Comparison of ENCODE assay signal across 13 cellular contexts in genomic region chr1:226003502-226004170, GRCh38. TPM values are rescaled to one million over a fixed set of nuclear protein-coding genes. Genes with fewer than 3 reads are reported as not detected.
A peak's percentile ranks its signal among the peaks of the same experiment; 100 is the strongest.
DNase-seq lines count a peak whose midpoint lies in the region; ATAC-seq and TF ChIP-seq lines count a peak whose summit lies in the region.
"Had no signal": no experiment of that assay in that cellular context is flagged by ENCODE, and none has a peak within 500 bp of the region (broad histone marks: within the 10 kb centered on the region; RNA-seq: fewer than 3 reads in every experiment).

No MANE protein-coding gene starts in this region.

- H3K27ac Mint-ChIP-seq in GM23338 = peak overlapping the region; percentile 45; the same call in 1 of the 2 replicates
- H3K27ac Mint-ChIP-seq in stimulated activated naive B cell treated with anti-CD40 and anti-IgM and Interleukin-4, amounts not matched to agents 10 μg/mL and 1 μg/mL and 100 μg/mL, for 72 hours = peak overlapping the region; percentile 91
- H3K27ac Mint-ChIP-seq: type B pancreatic cell had no signal

- H3K27me3 ChIP-seq in GM23338 (ENCODE audit: insufficient read depth) (no peaks in the 10 kb centered on the region), esophagus muscularis mucosa (no peaks in the 10 kb centered on the region)

- no peaks in the 10 kb centered on the region; the same call in 1 of the 2 replicates for H3K9me2 ChIP-seq in GM23338 (ENCODE audit: insufficient read depth)

- H3K4me2 ChIP-seq in GM23338 = no peak overlapping the region
- H3K4me2 ChIP-seq: KMS-11 had no signal

- no peak for TF ChIP-seq POLR2A in esophagus muscularis mucosa (IDR thresholded peaks at IDR 0.05; ENCODE audit: low read depth)

- no peak overlapping the region for H3K4me3 ChIP-seq in GM23338
- no peak overlapping the region for H3K4me3 ChIP-seq in esophagus muscularis mucosa
- no peak overlapping the region for H3K4me3 ChIP-seq in mucosa of descending colon
- H3K4me3 ChIP-seq: HAP-1 had no signal

- H3K79me2 ChIP-seq in GM23338 (replicated peaks; ENCODE audit: insufficient read depth) = peaks cover 4% of the 10 kb centered on the region

- H2AFZ ChIP-seq in GM23338 = no peak overlapping the region; the same call in 1 of the 2 replicates

- no peak overlapping the region for H3K27ac ChIP-seq in GM23338 (ENCODE audit: low read depth)
- peak overlapping the region; percentile 64 to 97 (median 68) for H3K27ac ChIP-seq in esophagus muscularis mucosa (replicated peaks in 1 of 4)
- H3K27ac ChIP-seq: KMS-11 had no signal

- H3K27me3 Mint-ChIP-seq in activated T-cell treated with anti-CD3 and anti-CD28 coated beads, Interleukin-2, amount 50 U/mL, for 4 hours (ENCODE audit: low read depth) = no peaks in the 10 kb centered on the region
- peaks cover 7% of the 10 kb centered on the region for H3K27me3 Mint-ChIP-seq in GM23338 (ENCODE audit: insufficient read depth, low read depth, poor library complexity)
- H3K27me3 Mint-ChIP-seq in stimulated activated naive B cell treated with anti-CD40 and anti-IgM and Interleukin-4, amounts not matched to agents 10 μg/mL and 1 μg/mL and 100 μg/mL, for 72 hours = no peaks in the 10 kb centered on the region
- H3K27me3 Mint-ChIP-seq: type B pancreatic cell had no signal

- no peak for TF ChIP-seq CTCF in GM23338 (conservative IDR thresholded peaks at IDR 0.05; ENCODE audit: low read depth in 2 of 2)
- no peak for TF ChIP-seq CTCF in esophagus muscularis mucosa (IDR thresholded peaks at IDR 0.05)
- no peak for TF ChIP-seq CTCF in mucosa of descending colon (IDR thresholded peaks at IDR 0.05)

- peaks cover 41% of the 10 kb centered on the region for H3K4me1 Mint-ChIP-seq in activated T-cell treated with anti-CD3 and anti-CD28 coated beads, Interleukin-2, amount 50 U/mL, for 4 hours (ENCODE audit: low read depth)
- H3K4me1 Mint-ChIP-seq in GM23338 = peaks cover 24% of the 10 kb centered on the region
- H3K4me1 Mint-ChIP-seq in stimulated activated naive B cell treated with anti-CD40 and anti-IgM and Interleukin-4, amounts not matched to agents 10 μg/mL and 1 μg/mL and 100 μg/mL, for 72 hours = peaks cover 32 to 53% of the 10 kb centered on the region in 2 donors

- peaks cover 7% of the 10 kb centered on the region; the same call in 1 of the 2 replicates for H3F3A ChIP-seq in GM23338 (replicated peaks; ENCODE audit: low read depth)

- no peak for ATAC-seq in activated T-cell treated with anti-CD3 and anti-CD28 coated beads, Interleukin-2, amount 50 U/mL, for 4 hours
- no peak for ATAC-seq in GM23338
- ATAC-seq in stimulated activated naive B cell treated with anti-CD40 and anti-IgM and Interleukin-4, amounts not matched to agents 10 μg/mL and 1 μg/mL and 100 μg/mL, for 72 hours (replicated peaks) = no peak
- ATAC-seq in mucosa of descending colon = no peak

- 95% methylated on average over 3 of the region's 3 CpGs for WGBS in esophagus muscularis mucosa

- H3K4me3 Mint-ChIP-seq in activated T-cell treated with anti-CD3 and anti-CD28 coated beads, Interleukin-2, amount 50 U/mL, for 4 hours = peak overlapping the region; percentile 23
- H3K4me3 Mint-ChIP-seq in GM23338 = no peak overlapping the region
- H3K4me3 Mint-ChIP-seq in stimulated activated naive B cell treated with anti-CD40 and anti-IgM and Interleukin-4, amounts not matched to agents 10 μg/mL and 1 μg/mL and 100 μg/mL, for 72 hours = peak overlapping the region; percentile 28 to 69
- H3K4me3 Mint-ChIP-seq: type B pancreatic cell had no signal

- H4K20me1 ChIP-seq in GM23338 (replicated peaks; ENCODE audit: insufficient read depth) = no peaks in the 10 kb centered on the region

- intact Hi-C loops in esophagus muscularis mucosa (cut with DNase I) (no loop called here), mucosa of descending colon (cut with DNase I, micrococcal nuclease) (no loop called here)

- TF ChIP-seq EP300 in esophagus muscularis mucosa (IDR thresholded peaks at IDR 0.05) = no peak

- H3K36me3 Mint-ChIP-seq in activated T-cell treated with anti-CD3 and anti-CD28 coated beads, Interleukin-2, amount 50 U/mL, for 4 hours (ENCODE audit: insufficient read depth) = peaks cover 2% of the 10 kb centered on the region
- no peaks in the 10 kb centered on the region; the same call in 2 of the 3 replicates for H3K36me3 Mint-ChIP-seq in GM23338 (ENCODE audit: low read depth)
- H3K36me3 Mint-ChIP-seq in stimulated activated naive B cell treated with anti-CD40 and anti-IgM and Interleukin-4, amounts not matched to agents 10 μg/mL and 1 μg/mL and 100 μg/mL, for 72 hours = peaks cover 2 to 3% of the 10 kb centered on the region in 2 donors
- H3K36me3 Mint-ChIP-seq: type B pancreatic cell had no signal

- H3K36me3 ChIP-seq in GM23338 (ENCODE audit: insufficient read depth) = no peaks in the 10 kb centered on the region
- H3K36me3 ChIP-seq in esophagus muscularis mucosa = no peaks in the 10 kb centered on the region
- peaks cover 8% of the 10 kb centered on the region for H3K36me3 ChIP-seq in mucosa of descending colon (ENCODE audit: low read depth)
- H3K36me3 ChIP-seq: HAP-1 had no signal

- DNase-seq in activated T-cell treated with anti-CD3 and anti-CD28 coated beads, Interleukin-2, amount 50 U/mL, for 4 hours = no peak
- no peak for DNase-seq in activated T-cell treated with anti-CD3 and anti-CD28 coated beads for 4 hours
- no peak for DNase-seq in GM23338 (ENCODE audit: low spot score)
- DNase-seq in esophagus muscularis mucosa (ENCODE audit: extremely low spot score) = no peak
- no peak for DNase-seq in stimulated activated naive B cell treated with anti-CD40 and anti-IgM and Interleukin-4, amounts not matched to agents 10 μg/mL and 1 μg/mL and 100 μg/mL, for 72 hours
- DNase-seq in mucosa of descending colon = no peak
- no peak for DNase-seq in activated CD4-positive, alpha-beta T cell treated with anti-CD3 and anti-CD28 coated beads for 1 hour
- DNase-seq in glomerular visceral epithelial cell (ENCODE audit: extremely low spot score) = no peak
- DNase-seq: NCI-H1417 treated with DMSO at 0.1 percent for 48 hours, NCI-H345 had no signal

- H3K4me1 ChIP-seq in GM23338 (ENCODE audit: insufficient read depth) (peaks cover 29% of the 10 kb centered on the region), esophagus muscularis mucosa (peaks cover 9 to 22% (median 18%) of the 10 kb centered on the region in 4 donors), mucosa of descending colon (ENCODE audit: low read depth) (peaks cover 14% of the 10 kb centered on the region)

- no peaks in the 10 kb centered on the region for H3K9me3 ChIP-seq in esophagus muscularis mucosa
- H3K9me3 ChIP-seq in mucosa of descending colon = no peaks in the 10 kb centered on the region
- H3K9me3 ChIP-seq: HAP-1 had no signal

- no peaks in the 10 kb centered on the region for H3K9me3 Mint-ChIP-seq in activated T-cell treated with anti-CD3 and anti-CD28 coated beads, Interleukin-2, amount 50 U/mL, for 4 hours
- no peaks in the 10 kb centered on the region for H3K9me3 Mint-ChIP-seq in GM23338
- peaks cover 1 to 5% of the 10 kb centered on the region in 2 donors for H3K9me3 Mint-ChIP-seq in stimulated activated naive B cell treated with anti-CD40 and anti-IgM and Interleukin-4, amounts not matched to agents 10 μg/mL and 1 μg/mL and 100 μg/mL, for 72 hours
- H3K9me3 Mint-ChIP-seq: type B pancreatic cell had no signal

TF ChIP-seq in GM23338, 12 proteins besides CTCF, POLR2A, EP300 and RAD21 (continues in another document):
- TF ChIP-seq NANOG (IDR thresholded peaks at IDR 0.05; ENCODE audit: borderline replicate concordance) = no peak
- TF ChIP-seq ZNF331 (CRISPR knock-in tag; IDR thresholded peaks at IDR 0.05; ENCODE audit: low read depth) = no peak
- TF ChIP-seq ETS1 (IDR thresholded peaks at IDR 0.05) = no peak
- no peak for TF ChIP-seq EZH2 (IDR thresholded peaks at IDR 0.05; ENCODE audit: low read depth, unreplicated experiment)
- TF ChIP-seq STAT1 (IDR thresholded peaks at IDR 0.05; ENCODE audit: unreplicated experiment) = no peak
- TF ChIP-seq CREB1 (CRISPR knock-in tag; IDR thresholded peaks at IDR 0.05; ENCODE audit: low read depth) = no peak

RNA-seq across cellular contexts. Expression of gene SDE2, which starts 4.5 kb away (rescaled TPM):
- total RNA-seq in activated T-cell treated with anti-CD3 and anti-CD28 coated beads, Interleukin-2, amount 50 U/mL, for 4 hours = 10 to 100 TPM; 27.3 to 28.8 (median 28.5) TPM
- total RNA-seq in GM23338 (2014; rRNA removed; shearing (Covaris generic)) = 25.6 and 26.9 TPM in 2 replicates
- 10.6 and 11.3 TPM in 2 replicates for polyA plus RNA-seq in GM23338 (2016; fragmentation: Nextera tagmentation; extraction: Ambion mirVana)
- total RNA-seq in esophagus muscularis mucosa (10 to 100 TPM; 15.0 to 22.5 (median 19.1) TPM), mucosa of descending colon (10 to 100 TPM; 14.1 to 21.0 (median 15.0) TPM)

RNA-seq across cellular contexts. Expression of gene H3-3A, which starts 58.9 kb away (rescaled TPM):
- 100 to 1,000 TPM; 328 to 367 (median 332) TPM for total RNA-seq in activated T-cell treated with anti-CD3 and anti-CD28 coated beads, Interleukin-2, amount 50 U/mL, for 4 hours
- total RNA-seq in GM23338 (2014; rRNA removed; shearing (Covaris generic)) = 913 and 938 TPM in 2 replicates
- polyA plus RNA-seq in GM23338 (2016; fragmentation: Nextera tagmentation; extraction: Ambion mirVana) = 2,407 and 2,643 TPM in 2 replicates
- total RNA-seq in esophagus muscularis mucosa = 100 to 1,000 TPM; 319 to 384 (median 350) TPM
- total RNA-seq in mucosa of descending colon = 100 to 1,000 TPM; 466 to 839 (median 627) TPM
